Comparison of ENCODE assay signal across 27 cellular contexts in genomic region chr6:2600363-2600762, GRCh38.
"Had no signal": no experiment of that assay in that cellular context is flagged by ENCODE, and none has a peak within 500 bp of the region (broad histone marks: within the 10 kb centered on the region; RNA-seq: fewer than 3 reads in every experiment).

No MANE protein-coding gene starts in this region.

- H3K36me3 ChIP-seq: esophagus squamous epithelium, gastrocnemius medialis, heart right ventricle, left lung, lower lobe of right lung had no signal

- H3K9me3 ChIP-seq: esophagus squamous epithelium, gastrocnemius medialis, heart right ventricle, left lung, lower lobe of right lung, mucosa of descending colon had no signal

- H3K27ac Mint-ChIP-seq: effector memory CD8-positive, alpha-beta T cell; endodermal cell; mesothelial cell of epicardium had no signal

- DNase-seq: dermis blood vessel endothelial cell; dorsolateral prefrontal cortex; effector CD8-positive, alpha-beta T cell; effector memory CD8-positive, alpha-beta T cell; endodermal cell; esophagus squamous epithelium; foreskin fibroblast; foreskin melanocyte; gastrocnemius medialis; glutamatergic neuron; head of caudate nucleus; heart right ventricle; hippocampal formation; left cardiac atrium; left lung; left ventricle myocardium superior; lower lobe of right lung; mesenchymal stem cell; mucosa of descending colon; naive B cell had no signal

- H3K9me3 Mint-ChIP-seq: endodermal cell, naive B cell had no signal

- H3K4me1 ChIP-seq: gastrocnemius medialis, left lung, lower lobe of right lung had no signal

- H3K4me3 Mint-ChIP-seq: effector memory CD8-positive, alpha-beta T cell; endodermal cell; mesothelial cell of epicardium; naive B cell had no signal

- H3K4me3 ChIP-seq: coronary artery, dorsolateral prefrontal cortex, esophagus squamous epithelium, gastrocnemius medialis, heart right ventricle, left lung, lower lobe of right lung, mucosa of descending colon had no signal

- FAIRE-seq: colon, endometrium, endothelial cell of umbilical vein, islet of Langerhans, keratinocyte had no signal

- H3K27ac ChIP-seq: coronary artery, dorsolateral prefrontal cortex, gastrocnemius medialis, heart right ventricle, left lung, lower lobe of right lung had no signal

- H3K27me3 ChIP-seq: gastrocnemius medialis, heart right ventricle had no signal

- H3K4me1 Mint-ChIP-seq: endodermal cell, naive B cell had no signal

- H3K36me3 Mint-ChIP-seq: mesothelial cell of epicardium, naive B cell had no signal

- ATAC-seq: effector memory CD8-positive, alpha-beta T cell; gastrocnemius medialis; left lung; lower lobe of right lung; mucosa of descending colon had no signal
